Comparison of ENCODE assay signal across 23 cellular contexts in the genomic region with DNA sequence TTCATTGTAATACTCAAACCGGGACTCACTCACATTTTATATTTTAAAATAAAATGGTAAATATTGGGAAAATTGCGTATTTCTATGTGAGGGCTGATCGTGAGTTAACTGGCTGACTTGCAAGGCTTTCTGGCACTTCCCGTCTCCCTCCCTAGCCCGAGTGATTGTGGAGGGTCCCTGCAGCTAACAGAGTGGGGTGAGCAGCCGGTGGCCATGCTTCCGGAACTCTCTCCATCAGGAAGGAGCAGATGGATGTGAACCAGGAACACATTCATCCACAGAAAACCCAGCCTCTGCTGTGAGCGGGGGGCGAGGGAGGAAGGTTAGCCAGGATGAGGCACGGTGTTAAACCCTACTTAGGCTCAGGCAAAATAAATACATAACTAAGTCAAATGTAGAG.
DNase-seq lines count a peak whose midpoint lies in the region; ATAC-seq and TF ChIP-seq lines count a peak whose summit lies in the region.
"Had no signal": no experiment of that assay in that cellular context is flagged by ENCODE, and none has a peak within 500 bp of the region (broad histone marks: within the 10 kb centered on the region; RNA-seq: fewer than 3 reads in every experiment).

No MANE protein-coding gene starts in this region.

- H3K4me1 Mint-ChIP-seq in glutamatergic neuron (ENCODE audit: low read depth, unreplicated experiment): peaks cover 5% of the 10 kb centered on the region
- H3K4me1 Mint-ChIP-seq: CD4-positive, CD25-positive, alpha-beta regulatory T cell; CD8-positive, alpha-beta memory T cell; IgD-negative memory B cell had no signal

- TF ChIP-seq CTCF in HL-60 (IDR thresholded peaks at IDR 0.05; ENCODE audit: insufficient read depth, low read length) (no peak), glutamatergic neuron (IDR thresholded peaks at IDR 0.05; ENCODE audit: partially characterized antibody, unreplicated experiment) (no peak), spleen (IDR thresholded peaks at IDR 0.05 in 8 of 11, conservative IDR thresholded peaks at IDR 0.05 in 3 of 11) (no peak), breast epithelium (IDR thresholded peaks at IDR 0.05) (no peak)

- H3K9me3 ChIP-seq in BLaER1 treated with 17β-estradiol and CSF1 and Interleukin-3, amounts not matched to agents 10 nM and 100 nM (replicated peaks in 1 of 11): peaks cover 0 to 9% (median 0%) of the 10 kb centered on the region in 11 experiments; a peak in 3 of 22 replicates
- no peaks in the 10 kb centered on the region for H3K9me3 ChIP-seq in spleen
- no peaks in the 10 kb centered on the region for H3K9me3 ChIP-seq in breast epithelium
- H3K9me3 ChIP-seq: A549 had no signal

- no peak for ATAC-seq in GM21619 (IDR thresholded peaks at IDR 0.05; ENCODE audit: unreplicated experiment)
- ATAC-seq: A549, GM12878, HCT116 had no signal

- no peak overlapping the region for H3K4me3 Mint-ChIP-seq in glutamatergic neuron (ENCODE audit: unreplicated experiment)
- H3K4me3 Mint-ChIP-seq: CD4-positive, CD25-positive, alpha-beta regulatory T cell; CD8-positive, alpha-beta memory T cell; HFFc6; IgD-negative memory B cell had no signal

- WGBS in spleen, 5 donors: 36 to 54% (median 40%) methylated on average over 10 of the region's 10 CpGs

- peaks cover 6 to 75% (median 59%) of the 10 kb centered on the region in 10 experiments; a peak in 19 of 20 replicates for H3K4me1 ChIP-seq in BLaER1 treated with 17β-estradiol and CSF1 and Interleukin-3, amounts not matched to agents 10 nM and 100 nM
- H3K4me1 ChIP-seq in spleen: peaks cover 0 to 31% (median 8%) of the 10 kb centered on the region in 6 donors
- no peaks in the 10 kb centered on the region for H3K4me1 ChIP-seq in breast epithelium
- H3K4me1 ChIP-seq: A549 had no signal

- H3K36me3 Mint-ChIP-seq in glutamatergic neuron (ENCODE audit: unreplicated experiment): no peaks in the 10 kb centered on the region
- H3K36me3 Mint-ChIP-seq: CD4-positive, CD25-positive, alpha-beta regulatory T cell; CD8-positive, alpha-beta memory T cell; IgD-negative memory B cell had no signal

- H3K9me3 Mint-ChIP-seq in glutamatergic neuron (ENCODE audit: unreplicated experiment): peaks cover 1% of the 10 kb centered on the region
- H3K9me3 Mint-ChIP-seq: HFFc6 had no signal

- peak overlapping the region in 6 of 11 experiments; percentile 31 to 84 (median 66); a peak in 12 of 22 replicates for H3K27ac ChIP-seq in BLaER1 treated with 17β-estradiol and CSF1 and Interleukin-3, amounts not matched to agents 10 nM and 100 nM
- peak overlapping the region; percentile 47 for H3K27ac ChIP-seq in HL-60 (replicated peaks)
- H3K27ac ChIP-seq in spleen: peak overlapping the region in 7 of 8 donors; percentile 26 to 74 (median 57)
- no peak overlapping the region for H3K27ac ChIP-seq in breast epithelium
- H3K27ac ChIP-seq: A549, GM23248 had no signal

- peak overlapping the region in 1 of 11 experiments; percentile 36; a peak in 1 of 22 replicates for H3K9ac ChIP-seq in BLaER1 treated with 17β-estradiol and CSF1 and Interleukin-3, amounts not matched to agents 10 nM and 100 nM
- H3K9ac ChIP-seq: GM23248 had no signal

- H3K36me3 ChIP-seq in BLaER1 treated with 17β-estradiol and CSF1 and Interleukin-3, amounts not matched to agents 10 nM and 100 nM: peaks cover 0 to 92% (median 67%) of the 10 kb centered on the region in 11 experiments; a peak in 17 of 22 replicates
- H3K36me3 ChIP-seq in spleen: peaks cover 0 to 59% (median 0%) of the 10 kb centered on the region in 6 donors
- no peaks in the 10 kb centered on the region for H3K36me3 ChIP-seq in breast epithelium

- no peaks in the 10 kb centered on the region for H4K20me1 ChIP-seq in BLaER1 treated with 17β-estradiol and CSF1 and Interleukin-3, amounts not matched to agents 10 nM and 100 nM

- no peak for DNase-seq in HL-60 (ENCODE audit: low read depth in 1 of 2, low spot score in 1 of 2)
- no peak for DNase-seq in glutamatergic neuron
- no peak for DNase-seq in spleen
- DNase-seq in breast epithelium (ENCODE audit: low spot score in 2 of 2): no peak
- no peak for DNase-seq in 8988T
- DNase-seq: C1 segment of cervical spinal cord; CD4-positive, CD25-positive, alpha-beta regulatory T cell; CD8-positive, alpha-beta memory T cell; COR-L47; DMS 273 treated with DMSO at 0.1 percent for 48 hours; DMS53; DND-41; EL; GM23248; H7; HFFc6; KBM-7 had no signal

- intact Hi-C loops in spleen (cut with DNase I; ENCODE audit: low total_unique reads) (no loop called here), breast epithelium (cut with DNase I; ENCODE audit: low total_unique reads) (no loop called here)

- H3K4me3 ChIP-seq in BLaER1 treated with 17β-estradiol and CSF1 and Interleukin-3, amounts not matched to agents 10 nM and 100 nM: no peak overlapping the region
- H3K4me3 ChIP-seq in HL-60 (replicated peaks; ENCODE audit: insufficient read depth, low read length) (no peak overlapping the region), spleen (no peak overlapping the region), breast epithelium (no peak overlapping the region)
- H3K4me3 ChIP-seq: A549, GM12878, GM23248 had no signal

- H3K4me2 ChIP-seq in BLaER1 treated with 17β-estradiol and CSF1 and Interleukin-3, amounts not matched to agents 10 nM and 100 nM: peak overlapping the region in 9 of 11 experiments; percentile 29 to 80 (median 68); a peak in 18 of 22 replicates
- H3K4me2 ChIP-seq: A549 had no signal

- no peaks in the 10 kb centered on the region for H3K27me3 ChIP-seq in BLaER1 treated with 17β-estradiol and CSF1 and Interleukin-3, amounts not matched to agents 10 nM and 100 nM
- no peaks in the 10 kb centered on the region for H3K27me3 ChIP-seq in HL-60 (ENCODE audit: insufficient read depth, poor library complexity, severe bottlenecking)
- H3K27me3 ChIP-seq in spleen (replicated peaks in 1 of 7): peaks cover 0 to 4% (median 0%) of the 10 kb centered on the region in 7 donors
- peaks cover 0 to 14% of the 10 kb centered on the region in 2 donors for H3K27me3 ChIP-seq in breast epithelium

- peaks cover 2% of the 10 kb centered on the region for H3K27me3 Mint-ChIP-seq in glutamatergic neuron (ENCODE audit: unreplicated experiment)
- H3K27me3 Mint-ChIP-seq: CD8-positive, alpha-beta memory T cell had no signal

- TF ChIP-seq POLR2A in spleen (IDR thresholded peaks at IDR 0.05) (no peak), breast epithelium (IDR thresholded peaks at IDR 0.05) (no peak)

- H3K27ac Mint-ChIP-seq in glutamatergic neuron (ENCODE audit: unreplicated experiment): peak overlapping the region; percentile 38
- H3K27ac Mint-ChIP-seq: CD4-positive, CD25-positive, alpha-beta regulatory T cell; CD8-positive, alpha-beta memory T cell; HFFc6; IgD-negative memory B cell had no signal

Comparison
In these comparisons a context has a peak if more than half of its experiments do, and no peak if none do; other contexts are left out.
1. H3K27ac ChIP-seq: peak in BLaER1 treated with 17β-estradiol and CSF1 and Interleukin-3, amounts not matched to agents 10 nM and 100 nM (6 of 11), HL-60 (single experiment) and spleen (7 of 8); none in breast epithelium (0 of 2).